ENCODE assay signal across 27 cellular contexts in genomic region chr4:176967586-176967985, GRCh38.
"Had no signal": no experiment of that assay in that cellular context is flagged by ENCODE, and none has a peak within 500 bp of the region (broad histone marks: within the 10 kb centered on the region; RNA-seq: fewer than 3 reads in every experiment).

No MANE protein-coding gene starts in this region.

- H3K4me1 ChIP-seq: gastroesophageal sphincter, right atrium auricular region, stomach, transverse colon had no signal

- H3K27ac ChIP-seq: gastroesophageal sphincter, hepatocyte, right atrium auricular region, stomach, transverse colon, WERI-Rb-1 had no signal

- H3K27me3 Mint-ChIP-seq: activated CD4-positive, alpha-beta T cell treated with anti-CD3 and anti-CD28 coated beads, Interleukin-2, amount 10 ng/mL, durations not matched to agents 24 days and 14 days; activated naive CD4-positive, alpha-beta T cell treated with anti-CD3 and anti-CD28 coated beads, Interleukin-2, amount 10 ng/mL, durations not matched to agents 7 days and 5 days; central memory CD8-positive, alpha-beta T cell; stimulated activated naive B cell treated with anti-CD40 and anti-IgM and Interleukin-4, amounts not matched to agents 10 μg/mL and 1 μg/mL and 100 μg/mL, for 72 hours had no signal

- ATAC-seq: gastroesophageal sphincter; left cardiac atrium; left ventricle myocardium superior; naive thymus-derived CD4-positive, alpha-beta T cell; stimulated activated naive B cell treated with anti-CD40 and anti-IgM and Interleukin-4, amounts not matched to agents 10 μg/mL and 1 μg/mL and 100 μg/mL, for 72 hours; T-helper 17 cell had no signal

- DNase-seq: activated CD4-positive, alpha-beta memory T cell treated with anti-CD3 and anti-CD28 coated beads for 36 hours; activated CD4-positive, alpha-beta T cell treated with anti-CD3 and anti-CD28 coated beads, Interleukin-2, amount 10 ng/mL, durations not matched to agents 24 days and 14 days; activated CD4-positive, CD25-positive, alpha-beta regulatory T cell treated with anti-CD3 and anti-CD28 coated beads, Interleukin-2, amount 50 U/mL, for 72 hours; activated CD8-positive, alpha-beta memory T cell treated with anti-CD3 and anti-CD28 coated beads, Interleukin-2, amount 50 U/mL, for 4 hours; activated gamma-delta T cell; activated naive CD4-positive, alpha-beta T cell treated with anti-CD3 and anti-CD28 coated beads, Interleukin-2, amount 10 ng/mL, durations not matched to agents 7 days and 5 days; activated T-cell treated with anti-CD3 and anti-CD28 coated beads, Interleukin-2, amount 50 U/mL, for 1 hour; dermis blood vessel endothelial cell; effector CD8-positive, alpha-beta T cell; left cardiac atrium; left ventricle myocardium superior; naive thymus-derived CD4-positive, alpha-beta T cell; stimulated activated CD4-positive, alpha-beta T cell treated with anti-CD3 and anti-CD28 coated beads, Interleukin-15, amount 100 ng/mL, for 24 hours; stimulated activated CD4-positive, alpha-beta T cell treated with anti-CD3 and anti-CD28 coated beads, Interleukin-2, amount 100 ng/mL, for 24 hours; stimulated activated naive B cell treated with anti-CD40 and anti-IgM and Interleukin-4, amounts not matched to agents 10 μg/mL and 1 μg/mL and 100 μg/mL, for 72 hours; stomach; T-helper 17 cell; T1000; transverse colon; WERI-Rb-1 had no signal

- H3K27ac Mint-ChIP-seq: activated CD4-positive, alpha-beta memory T cell treated with anti-CD3 and anti-CD28 coated beads for 36 hours; activated CD4-positive, alpha-beta T cell treated with anti-CD3 and anti-CD28 coated beads, Interleukin-2, amount 10 ng/mL, durations not matched to agents 24 days and 14 days; activated naive CD4-positive, alpha-beta T cell treated with anti-CD3 and anti-CD28 coated beads, Interleukin-2, amount 10 ng/mL, durations not matched to agents 7 days and 5 days; activated T-helper 1 cell treated with anti-CD3 and anti-CD28 coated beads, Interleukin-12 subunit alpha, Interleukin-12 subunit beta, Interleukin-2, Interleukin-4 antibody, amounts not matched to agents 30 ng/mL and 10 ng/mL and 1 ng/mL, durations not matched to agents 14 hours and 24 hours and 36 hours; naive thymus-derived CD4-positive, alpha-beta T cell; stimulated activated naive B cell treated with anti-CD40 and anti-IgM and Interleukin-4, amounts not matched to agents 10 μg/mL and 1 μg/mL and 100 μg/mL, for 72 hours; T-helper 17 cell had no signal

- H3K36me3 ChIP-seq: gastroesophageal sphincter, right atrium auricular region, stomach, transverse colon, WERI-Rb-1 had no signal

- H3K36me3 Mint-ChIP-seq: activated CD4-positive, alpha-beta memory T cell treated with anti-CD3 and anti-CD28 coated beads for 36 hours; activated naive CD4-positive, alpha-beta T cell treated with anti-CD3 and anti-CD28 coated beads, Interleukin-2, amount 10 ng/mL, durations not matched to agents 7 days and 5 days; mesothelial cell of epicardium; naive thymus-derived CD4-positive, alpha-beta T cell; stimulated activated naive B cell treated with anti-CD40 and anti-IgM and Interleukin-4, amounts not matched to agents 10 μg/mL and 1 μg/mL and 100 μg/mL, for 72 hours had no signal

- H3K4me1 Mint-ChIP-seq: activated CD4-positive, alpha-beta T cell treated with anti-CD3 and anti-CD28 coated beads, Interleukin-2, amount 10 ng/mL, durations not matched to agents 24 days and 14 days; activated naive CD4-positive, alpha-beta T cell treated with anti-CD3 and anti-CD28 coated beads, Interleukin-2, amount 10 ng/mL, durations not matched to agents 7 days and 5 days; central memory CD8-positive, alpha-beta T cell; naive thymus-derived CD4-positive, alpha-beta T cell; stimulated activated naive B cell treated with anti-CD40 and anti-IgM and Interleukin-4, amounts not matched to agents 10 μg/mL and 1 μg/mL and 100 μg/mL, for 72 hours; T-helper 17 cell had no signal

- H3K4me3 ChIP-seq: gastroesophageal sphincter, hepatocyte, right atrium auricular region, stomach, transverse colon had no signal

- H3K9me3 Mint-ChIP-seq: activated CD4-positive, alpha-beta T cell treated with anti-CD3 and anti-CD28 coated beads, Interleukin-2, amount 10 ng/mL, durations not matched to agents 24 days and 14 days; activated naive CD4-positive, alpha-beta T cell treated with anti-CD3 and anti-CD28 coated beads, Interleukin-2, amount 10 ng/mL, durations not matched to agents 7 days and 5 days; activated T-helper 1 cell treated with anti-CD3 and anti-CD28 coated beads, Interleukin-12 subunit alpha, Interleukin-12 subunit beta, Interleukin-2, Interleukin-4 antibody, amounts not matched to agents 30 ng/mL and 10 ng/mL and 1 ng/mL, durations not matched to agents 14 hours and 24 hours and 36 hours; mesothelial cell of epicardium; neural crest cell had no signal

- H3K9me3 ChIP-seq: gastroesophageal sphincter, right atrium auricular region, stomach, transverse colon had no signal

- H3K4me3 Mint-ChIP-seq: activated CD4-positive, alpha-beta memory T cell treated with anti-CD3 and anti-CD28 coated beads for 36 hours; activated CD4-positive, alpha-beta T cell treated with anti-CD3 and anti-CD28 coated beads, Interleukin-2, amount 10 ng/mL, durations not matched to agents 24 days and 14 days; activated naive CD4-positive, alpha-beta T cell treated with anti-CD3 and anti-CD28 coated beads, Interleukin-2, amount 10 ng/mL, durations not matched to agents 7 days and 5 days; activated T-helper 1 cell treated with anti-CD3 and anti-CD28 coated beads, Interleukin-12 subunit alpha, Interleukin-12 subunit beta, Interleukin-2, Interleukin-4 antibody, amounts not matched to agents 30 ng/mL and 10 ng/mL and 1 ng/mL, durations not matched to agents 14 hours and 24 hours and 36 hours; central memory CD8-positive, alpha-beta T cell; mesothelial cell of epicardium; naive thymus-derived CD4-positive, alpha-beta T cell; neural crest cell; stimulated activated naive B cell treated with anti-CD40 and anti-IgM and Interleukin-4, amounts not matched to agents 10 μg/mL and 1 μg/mL and 100 μg/mL, for 72 hours; T-helper 17 cell had no signal

- H3K27me3 ChIP-seq: gastroesophageal sphincter, hepatocyte, right atrium auricular region, stomach, transverse colon had no signal
